ENCODE assay signal across 15 cellular contexts in the genomic region with DNA sequence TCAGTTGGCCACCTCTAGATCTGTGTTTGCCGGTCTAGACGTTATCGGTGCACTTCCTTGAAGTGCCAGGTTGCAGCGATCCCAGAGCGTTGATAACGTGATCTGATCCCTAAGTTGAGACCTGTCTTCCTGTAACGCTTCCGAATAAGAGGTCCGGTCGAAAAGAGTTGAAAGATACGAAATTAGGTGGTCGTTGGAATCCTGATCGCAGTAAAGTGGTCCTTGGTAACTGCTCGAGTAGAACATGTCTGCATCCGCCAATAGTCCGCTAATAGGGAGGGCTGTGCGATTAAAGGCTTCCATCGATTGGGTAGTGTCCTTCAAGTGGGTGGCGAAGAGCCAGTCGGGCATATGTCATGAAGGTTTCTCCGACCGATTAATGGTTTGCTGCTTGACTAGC. TPM values are rescaled to one million over a fixed set of nuclear protein-coding genes. Genes with fewer than 3 reads are reported as not detected.
DNase-seq lines count a peak whose midpoint lies in the region; ATAC-seq and TF ChIP-seq lines count a peak whose summit lies in the region.
"Had no signal": no experiment of that assay in that cellular context is flagged by ENCODE, and none has a peak within 500 bp of the region (broad histone marks: within the 10 kb centered on the region; RNA-seq: fewer than 3 reads in every experiment).

No MANE protein-coding gene starts in this region.

- ATAC-seq in SK-N-SH treated with all-trans-retinoic acid at 6 μM for 48 hours (no peak), WTC11 (no peak), psoas muscle (no peak), HG03439 (IDR thresholded peaks at IDR 0.05; ENCODE audit: unreplicated experiment) (no peak)

- DNase-seq in SK-N-SH (no peak), WTC11 (ENCODE audit: low spot score) (no peak), esophagus muscularis mucosa (ENCODE audit: extremely low spot score) (peak; percentile 50), psoas muscle (no peak), germinal center (ENCODE audit: low spot score) (no peak), NCI-H1105 treated with DMSO at 0.1 percent for 48 hours (lab: John Stamatoyannopoulos, UW) (no peak)
- DNase-seq: activated gamma-delta T cell, retina had no signal

- H3K4me1 Mint-ChIP-seq in WTC11 = peaks cover 27% of the 10 kb centered on the region

- H4K20me1 ChIP-seq in SK-N-SH (ENCODE audit: insufficient read depth) = peaks cover 37% of the 10 kb centered on the region

- H3K79me2 ChIP-seq in SK-N-SH (ENCODE audit: insufficient read depth) = peaks cover 48% of the 10 kb centered on the region

- TF ChIP-seq CTCF in SK-N-SH (IDR thresholded peaks at IDR 0.05) = no peak
- no peak for TF ChIP-seq CTCF in WTC11 (IDR thresholded peaks at IDR 0.05)
- TF ChIP-seq CTCF in esophagus muscularis mucosa (IDR thresholded peaks at IDR 0.05) = no peak
- no peak for TF ChIP-seq CTCF in psoas muscle (IDR thresholded peaks at IDR 0.05)

- peak overlapping the region; percentile 37 for H3K4me3 Mint-ChIP-seq in WTC11

- intact Hi-C loops in esophagus muscularis mucosa (cut with DNase I) = loop anchor here (5.0 to 10.0 kb wide), 2 partner anchors 157 to 375 kb away; partner anchors contain the start of genes ERH, SLC39A9 and SUSD6
- intact Hi-C loops in psoas muscle (cut with DNase I) = no loop called here

- TF ChIP-seq RAD21 in SK-N-SH (IDR thresholded peaks at IDR 0.05; ENCODE audit: low read length) = no peak

- TF ChIP-seq POLR2A in esophagus muscularis mucosa (IDR thresholded peaks at IDR 0.05; ENCODE audit: low read depth) = no peak

- no peaks in the 10 kb centered on the region for H3K27me3 Mint-ChIP-seq in WTC11 (ENCODE audit: low read depth)

- H3K36me3 Mint-ChIP-seq in WTC11 = peaks cover 69% of the 10 kb centered on the region

- H3K4me3 ChIP-seq in SK-N-SH (ENCODE audit: low read depth in 2 of 2, low read length in 1 of 2) (no peak overlapping the region), esophagus muscularis mucosa (peak overlapping the region in 2 of 4 donors; percentile 10 to 90), psoas muscle (peak overlapping the region; percentile 97)

- H3K27me3 ChIP-seq in SK-N-SH (ENCODE audit: insufficient read depth) (no peaks in the 10 kb centered on the region), esophagus muscularis mucosa (no peaks in the 10 kb centered on the region), psoas muscle (ENCODE audit: insufficient read depth in 3 of 3, low read length in 2 of 3) (no peaks in the 10 kb centered on the region)

- H3K9me2 ChIP-seq in SK-N-SH = no peaks in the 10 kb centered on the region

- H3K27ac Mint-ChIP-seq in WTC11 = peak overlapping the region; percentile 52; the same call in 1 of the 2 replicates

- POLR2A ChIA-PET in SK-N-SH (lab: Yijun Ruan, JAX) (no interaction called here), WTC11 (lab: Charles Lee) (no interaction called here)

- no peaks in the 10 kb centered on the region for H3K9me3 ChIP-seq in SK-N-SH
- no peaks in the 10 kb centered on the region for H3K9me3 ChIP-seq in esophagus muscularis mucosa
- H3K9me3 ChIP-seq in psoas muscle = no peaks in the 10 kb centered on the region

- H3K4me1 ChIP-seq in SK-N-SH (ENCODE audit: control insufficient read depth in 1 of 2, insufficient read depth in 2 of 2, low read depth in 1 of 2, low read length in 1 of 2) = peaks cover 7 to 23% of the 10 kb centered on the region in 2 experiments; a peak in 3 of 4 replicates
- peaks cover 41 to 64% (median 57%) of the 10 kb centered on the region in 4 donors for H3K4me1 ChIP-seq in esophagus muscularis mucosa
- H3K4me1 ChIP-seq in psoas muscle = peaks cover 36% of the 10 kb centered on the region

- H3K9ac ChIP-seq in SK-N-SH = no peak overlapping the region

- CTCF ChIA-PET in SK-N-SH (lab: Yijun Ruan, JAX) (no interaction called here), WTC11 (lab: Charles Lee) (no interaction called here)

- no peak for TF ChIP-seq EP300 in SK-N-SH (IDR thresholded peaks at IDR 0.05; ENCODE audit: borderline replicate concordance in 1 of 2, low read depth in 1 of 2, low read length in 1 of 2)
- no peak for TF ChIP-seq EP300 in esophagus muscularis mucosa (IDR thresholded peaks at IDR 0.05)

- 96% methylated on average over 22 of the region's 22 CpGs for WGBS in SK-N-SH (ENCODE audit: low lambda C conversion rate)
- 92% methylated on average over 22 of the region's 22 CpGs for WGBS in esophagus muscularis mucosa
- 90 to 91% (median 90%) methylated on average over 22 of the region's 22 CpGs for WGBS in psoas muscle, 3 donors

- H3K27ac ChIP-seq in SK-N-SH (ENCODE audit: low read depth in 2 of 2, low read length in 1 of 2) = no peak overlapping the region; a peak in 1 of 4 replicates
- H3K27ac ChIP-seq in esophagus muscularis mucosa (replicated peaks in 1 of 4) = no peak overlapping the region
- peak overlapping the region; percentile 100 for H3K27ac ChIP-seq in psoas muscle
- H3K27ac ChIP-seq: 22Rv1 had no signal

- peaks cover 58 to 67% of the 10 kb centered on the region in 2 experiments for H3K36me3 ChIP-seq in SK-N-SH (replicated peaks in 1 of 2; ENCODE audit: control insufficient read depth in 1 of 2, insufficient read depth in 2 of 2, low read length in 1 of 2)
- H3K36me3 ChIP-seq in esophagus muscularis mucosa = peaks cover 62 to 71% (median 66%) of the 10 kb centered on the region in 4 donors
- peaks cover 25 to 68% of the 10 kb centered on the region in 2 donors for H3K36me3 ChIP-seq in psoas muscle (ENCODE audit: insufficient read depth in 1 of 2, low read depth in 1 of 2)

- H3F3A ChIP-seq in SK-N-SH (replicated peaks; ENCODE audit: insufficient read depth) = peaks cover 39% of the 10 kb centered on the region

- H3K9me3 Mint-ChIP-seq in WTC11 = peaks cover 4% of the 10 kb centered on the region; the same call in 1 of the 2 replicates

- H3K4me2 ChIP-seq in SK-N-SH = peak overlapping the region; percentile 10; the same call in 1 of the 2 replicates

- H2AFZ ChIP-seq in SK-N-SH (ENCODE audit: low read depth) = no peak overlapping the region

TF ChIP-seq in SK-N-SH, 30 proteins besides CTCF, POLR2A, EP300 and RAD21:
- no peak for TF ChIP-seq FOXJ3 (CRISPR knock-in tag; IDR thresholded peaks at IDR 0.05)
- no peak for TF ChIP-seq ELF1 (IDR thresholded peaks at IDR 0.05)
- no peak for TF ChIP-seq GATA2 (CRISPR knock-in tag; IDR thresholded peaks at IDR 0.05)
TF ChIP-seq in SK-N-SH: peak in this region for 0.

TF ChIP-seq in SK-N-SH treated with all-trans-retinoic acid at 6 μM for 48 hours, 23 proteins besides CTCF, POLR2A, EP300 and RAD21 (continues in another document):
- TF ChIP-seq, protein P1, sequence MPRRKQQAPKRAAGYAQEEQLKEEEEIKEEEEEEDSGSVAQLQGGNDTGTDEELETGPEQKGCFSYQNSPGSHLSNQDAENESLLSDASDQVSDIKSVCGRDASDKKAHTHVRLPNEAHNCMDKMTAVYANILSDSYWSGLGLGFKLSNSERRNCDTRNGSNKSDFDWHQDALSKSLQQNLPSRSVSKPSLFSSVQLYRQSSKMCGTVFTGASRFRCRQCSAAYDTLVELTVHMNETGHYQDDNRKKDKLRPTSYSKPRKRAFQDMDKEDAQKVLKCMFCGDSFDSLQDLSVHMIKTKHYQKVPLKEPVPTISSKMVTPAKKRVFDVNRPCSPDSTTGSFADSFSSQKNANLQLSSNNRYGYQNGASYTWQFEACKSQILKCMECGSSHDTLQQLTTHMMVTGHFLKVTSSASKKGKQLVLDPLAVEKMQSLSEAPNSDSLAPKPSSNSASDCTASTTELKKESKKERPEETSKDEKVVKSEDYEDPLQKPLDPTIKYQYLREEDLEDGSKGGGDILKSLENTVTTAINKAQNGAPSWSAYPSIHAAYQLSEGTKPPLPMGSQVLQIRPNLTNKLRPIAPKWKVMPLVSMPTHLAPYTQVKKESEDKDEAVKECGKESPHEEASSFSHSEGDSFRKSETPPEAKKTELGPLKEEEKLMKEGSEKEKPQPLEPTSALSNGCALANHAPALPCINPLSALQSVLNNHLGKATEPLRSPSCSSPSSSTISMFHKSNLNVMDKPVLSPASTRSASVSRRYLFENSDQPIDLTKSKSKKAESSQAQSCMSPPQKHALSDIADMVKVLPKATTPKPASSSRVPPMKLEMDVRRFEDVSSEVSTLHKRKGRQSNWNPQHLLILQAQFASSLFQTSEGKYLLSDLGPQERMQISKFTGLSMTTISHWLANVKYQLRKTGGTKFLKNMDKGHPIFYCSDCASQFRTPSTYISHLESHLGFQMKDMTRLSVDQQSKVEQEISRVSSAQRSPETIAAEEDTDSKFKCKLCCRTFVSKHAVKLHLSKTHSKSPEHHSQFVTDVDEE (CRISPR knock-in tag; IDR thresholded peaks at IDR 0.05) = no peak

TF ChIP-seq in WTC11, 78 proteins besides CTCF, POLR2A, EP300 and RAD21 (continues in another document):
- TF ChIP-seq CREB1 (CRISPR knock-in tag; IDR thresholded peaks at IDR 0.05) = no peak

RNA-seq across cellular contexts. Expression of gene SRSF5, which starts 2.7 kb away (rescaled TPM):
- polyA plus RNA-seq in SK-N-SH (2012; rRNA removed) (324 and 395 TPM in 2 replicates), psoas muscle (100 to 1,000 TPM in 1 of 3 donors, 10 to 100 TPM in 2; 72.7 to 144 (median 93.8) TPM)
- 305 and 400 TPM in 2 replicates for polyA plus RNA-seq in SK-N-SH (2012; cell fraction: cytosol; rRNA removed)
- 682 and 1,159 TPM in 2 replicates for polyA plus RNA-seq in SK-N-SH (2012; cell fraction: nucleus; rRNA removed)
- total RNA-seq in WTC11 (2021) (256 to 288 TPM (median 275 TPM) in 3 replicates), esophagus muscularis mucosa (100 to 1,000 TPM; 185 to 291 (median 211) TPM), psoas muscle (100 to 1,000 TPM in 3 of 4 donors, 10 to 100 TPM in 1; 95.6 to 171 (median 104) TPM)

RNA-seq across cellular contexts. Expression of gene SLC10A1, which starts 27.4 kb away (rescaled TPM):
- not detected in 2 replicates for polyA plus RNA-seq in SK-N-SH (2012; rRNA removed)
- not detected in 2 replicates for polyA plus RNA-seq in SK-N-SH (2012; cell fraction: cytosol; rRNA removed)
- polyA plus RNA-seq in SK-N-SH (2012; cell fraction: nucleus; rRNA removed) = not detected in 2 replicates
- total RNA-seq in WTC11 (2021) = 0.09 TPM in 1 of 3 replicates, not detected in the others
- total RNA-seq in esophagus muscularis mucosa = not detected
- total RNA-seq in psoas muscle = not detected
- not detected for polyA plus RNA-seq in psoas muscle
- total RNA-seq: G401; H4; kidney epithelial cell; T-helper 1 cell treated with Interleukin-12 subunit alpha and Interleukin-12 subunit beta and Interleukin-4 antibody, amounts not matched to agents 30 ng/mL and 1 ng/mL, for 36 hours had no signal
